Comparison of ENCODE assay signal across 1 cellular context in genomic region chrX:107673933-107674479, GRCh38.
TF ChIP-seq lines count a peak whose summit lies in the region.

No MANE protein-coding gene starts in this region.

TF ChIP-seq in WTC11, 78 proteins besides CTCF, POLR2A, EP300 and RAD21 (continued from another document):
- TF ChIP-seq, protein P1, sequence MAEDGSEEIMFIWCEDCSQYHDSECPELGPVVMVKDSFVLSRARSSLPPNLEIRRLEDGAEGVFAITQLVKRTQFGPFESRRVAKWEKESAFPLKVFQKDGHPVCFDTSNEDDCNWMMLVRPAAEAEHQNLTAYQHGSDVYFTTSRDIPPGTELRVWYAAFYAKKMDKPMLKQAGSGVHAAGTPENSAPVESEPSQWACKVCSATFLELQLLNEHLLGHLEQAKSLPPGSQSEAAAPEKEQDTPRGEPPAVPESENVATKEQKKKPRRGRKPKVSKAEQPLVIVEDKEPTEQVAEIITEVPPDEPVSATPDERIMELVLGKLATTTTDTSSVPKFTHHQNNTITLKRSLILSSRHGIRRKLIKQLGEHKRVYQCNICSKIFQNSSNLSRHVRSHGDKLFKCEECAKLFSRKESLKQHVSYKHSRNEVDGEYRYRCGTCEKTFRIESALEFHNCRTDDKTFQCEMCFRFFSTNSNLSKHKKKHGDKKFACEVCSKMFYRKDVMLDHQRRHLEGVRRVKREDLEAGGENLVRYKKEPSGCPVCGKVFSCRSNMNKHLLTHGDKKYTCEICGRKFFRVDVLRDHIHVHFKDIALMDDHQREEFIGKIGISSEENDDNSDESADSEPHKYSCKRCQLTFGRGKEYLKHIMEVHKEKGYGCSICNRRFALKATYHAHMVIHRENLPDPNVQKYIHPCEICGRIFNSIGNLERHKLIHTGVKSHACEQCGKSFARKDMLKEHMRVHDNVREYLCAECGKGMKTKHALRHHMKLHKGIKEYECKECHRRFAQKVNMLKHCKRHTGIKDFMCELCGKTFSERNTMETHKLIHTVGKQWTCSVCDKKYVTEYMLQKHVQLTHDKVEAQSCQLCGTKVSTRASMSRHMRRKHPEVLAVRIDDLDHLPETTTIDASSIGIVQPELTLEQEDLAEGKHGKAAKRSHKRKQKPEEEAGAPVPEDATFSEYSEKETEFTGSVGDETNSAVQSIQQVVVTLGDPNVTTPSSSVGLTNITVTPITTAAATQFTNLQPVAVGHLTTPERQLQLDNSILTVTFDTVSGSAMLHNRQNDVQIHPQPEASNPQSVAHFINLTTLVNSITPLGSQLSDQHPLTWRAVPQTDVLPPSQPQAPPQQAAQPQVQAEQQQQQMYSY (CRISPR knock-in tag; IDR thresholded peaks at IDR 0.05), result no peak
- TF ChIP-seq STAT6 (CRISPR knock-in tag; conservative IDR thresholded peaks at IDR 0.05; ENCODE audit: low read depth) (no peak), ZNF317 (CRISPR knock-in tag; IDR thresholded peaks at IDR 0.05; ENCODE audit: borderline replicate concordance, low read depth) (no peak), ZMAT4 (CRISPR knock-in tag; IDR thresholded peaks at IDR 0.05) (no peak), FOXJ3 (CRISPR knock-in tag; IDR thresholded peaks at IDR 0.05; ENCODE audit: borderline replicate concordance) (no peak), ZNF416 (CRISPR knock-in tag; IDR thresholded peaks at IDR 0.05) (no peak), ATF3 (CRISPR knock-in tag; conservative IDR thresholded peaks at IDR 0.05) (no peak), ZNF281 (CRISPR knock-in tag; IDR thresholded peaks at IDR 0.05) (no peak)
- TF ChIP-seq, protein P2, sequence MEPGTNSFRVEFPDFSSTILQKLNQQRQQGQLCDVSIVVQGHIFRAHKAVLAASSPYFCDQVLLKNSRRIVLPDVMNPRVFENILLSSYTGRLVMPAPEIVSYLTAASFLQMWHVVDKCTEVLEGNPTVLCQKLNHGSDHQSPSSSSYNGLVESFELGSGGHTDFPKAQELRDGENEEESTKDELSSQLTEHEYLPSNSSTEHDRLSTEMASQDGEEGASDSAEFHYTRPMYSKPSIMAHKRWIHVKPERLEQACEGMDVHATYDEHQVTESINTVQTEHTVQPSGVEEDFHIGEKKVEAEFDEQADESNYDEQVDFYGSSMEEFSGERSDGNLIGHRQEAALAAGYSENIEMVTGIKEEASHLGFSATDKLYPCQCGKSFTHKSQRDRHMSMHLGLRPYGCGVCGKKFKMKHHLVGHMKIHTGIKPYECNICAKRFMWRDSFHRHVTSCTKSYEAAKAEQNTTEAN (CRISPR knock-in tag; IDR thresholded peaks at IDR 0.05), result no peak
- TF ChIP-seq, protein P3, sequence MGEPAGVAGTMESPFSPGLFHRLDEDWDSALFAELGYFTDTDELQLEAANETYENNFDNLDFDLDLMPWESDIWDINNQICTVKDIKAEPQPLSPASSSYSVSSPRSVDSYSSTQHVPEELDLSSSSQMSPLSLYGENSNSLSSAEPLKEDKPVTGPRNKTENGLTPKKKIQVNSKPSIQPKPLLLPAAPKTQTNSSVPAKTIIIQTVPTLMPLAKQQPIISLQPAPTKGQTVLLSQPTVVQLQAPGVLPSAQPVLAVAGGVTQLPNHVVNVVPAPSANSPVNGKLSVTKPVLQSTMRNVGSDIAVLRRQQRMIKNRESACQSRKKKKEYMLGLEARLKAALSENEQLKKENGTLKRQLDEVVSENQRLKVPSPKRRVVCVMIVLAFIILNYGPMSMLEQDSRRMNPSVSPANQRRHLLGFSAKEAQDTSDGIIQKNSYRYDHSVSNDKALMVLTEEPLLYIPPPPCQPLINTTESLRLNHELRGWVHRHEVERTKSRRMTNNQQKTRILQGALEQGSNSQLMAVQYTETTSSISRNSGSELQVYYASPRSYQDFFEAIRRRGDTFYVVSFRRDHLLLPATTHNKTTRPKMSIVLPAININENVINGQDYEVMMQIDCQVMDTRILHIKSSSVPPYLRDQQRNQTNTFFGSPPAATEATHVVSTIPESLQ (CRISPR knock-in tag; IDR thresholded peaks at IDR 0.05), result no peak
- TF ChIP-seq, protein P4, sequence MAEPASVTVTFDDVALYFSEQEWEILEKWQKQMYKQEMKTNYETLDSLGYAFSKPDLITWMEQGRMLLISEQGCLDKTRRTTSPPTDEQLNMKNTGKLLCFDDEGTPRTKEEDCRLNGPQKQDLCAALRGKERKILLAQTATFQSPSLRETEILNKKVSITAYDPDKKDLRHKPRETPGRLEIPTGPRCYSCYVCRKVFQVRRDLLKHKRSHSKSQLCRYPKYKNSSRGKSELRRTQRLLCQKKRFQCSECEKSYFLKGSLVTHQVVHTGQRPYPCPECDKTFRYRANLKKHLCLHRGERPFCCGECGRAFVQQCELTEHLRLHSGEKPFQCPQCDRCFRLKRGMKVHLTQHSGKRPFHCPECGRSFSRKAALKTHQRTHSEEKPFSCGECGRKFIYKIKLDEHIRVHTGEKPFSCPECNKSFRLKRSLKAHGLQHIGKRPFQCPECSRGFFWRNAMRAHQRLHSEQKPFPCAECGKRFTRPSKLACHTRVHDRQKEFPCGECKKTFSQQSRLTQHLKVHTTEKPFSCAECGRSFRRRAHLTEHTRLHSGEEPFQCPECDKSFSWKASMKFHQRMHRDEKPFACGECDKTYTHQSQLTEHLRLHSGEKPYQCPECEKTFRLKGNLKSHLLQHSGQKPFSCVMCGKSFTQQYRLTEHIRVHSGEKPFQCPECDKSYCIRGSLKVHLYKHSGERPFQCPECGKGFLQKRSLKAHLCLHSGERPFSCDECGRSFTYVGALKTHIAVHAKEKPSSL (CRISPR knock-in tag; conservative IDR thresholded peaks at IDR 0.05), result no peak
